15 cellular contexts compared by ENCODE assay signal in the genomic region with DNA sequence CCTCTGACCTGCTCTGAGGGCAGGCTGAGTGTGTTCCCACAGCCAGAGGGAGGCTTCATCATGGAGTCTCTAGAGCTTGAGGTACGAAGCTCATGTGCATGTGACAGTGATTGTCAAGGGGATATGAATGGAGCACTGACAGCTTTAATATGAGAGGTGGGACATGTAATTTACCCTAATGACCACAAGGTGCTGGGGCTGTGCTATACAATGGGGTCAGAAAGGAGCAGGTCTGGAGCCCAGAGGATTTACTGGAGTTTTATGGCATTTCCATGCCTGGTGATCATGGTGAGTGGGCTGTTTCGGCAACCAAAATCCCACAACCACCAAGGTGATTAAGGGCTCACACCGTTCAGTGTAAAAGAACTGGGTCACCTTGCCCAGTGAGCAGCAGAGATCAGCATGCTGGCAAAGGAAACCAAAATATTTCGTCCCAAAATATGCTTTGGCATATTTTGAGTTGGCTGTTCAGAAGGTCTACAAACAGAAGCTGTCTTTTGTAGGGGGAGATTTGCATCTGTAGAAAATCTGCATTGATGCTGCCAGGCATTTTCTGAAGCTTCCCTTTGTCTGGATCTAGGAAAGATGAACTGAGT. TPM values are rescaled to one million over a fixed set of nuclear protein-coding genes. Genes with fewer than 3 reads are reported as not detected.
DNase-seq lines count a peak whose midpoint lies in the region; ATAC-seq and TF ChIP-seq lines count a peak whose summit lies in the region.
"Had no signal": no experiment of that assay in that cellular context is flagged by ENCODE, and none has a peak within 500 bp of the region (broad histone marks: within the 10 kb centered on the region; RNA-seq: fewer than 3 reads in every experiment).

No MANE protein-coding gene starts in this region.

- no peaks in the 10 kb centered on the region for H3K79me2 ChIP-seq in OCI-LY1 (ENCODE audit: insufficient read depth, low read length)

- no peaks in the 10 kb centered on the region for H3K27me3 ChIP-seq in cardiac muscle cell
- H3K27me3 ChIP-seq in heart left ventricle, result peaks cover 0 to 22% (median 3%) of the 10 kb centered on the region in 9 donors
- H3K27me3 ChIP-seq in OCI-LY1 (ENCODE audit: insufficient read depth, low read length), result peaks cover 7% of the 10 kb centered on the region; the same call in 1 of the 2 replicates
- H3K27me3 ChIP-seq in endodermal cell (ENCODE audit: control insufficient read depth, insufficient read depth, low read length, poor library complexity, severe bottlenecking), result no peaks in the 10 kb centered on the region
- H3K27me3 ChIP-seq: ovary, tibial nerve had no signal

- H3K4me3 ChIP-seq in cardiac muscle cell (no peak overlapping the region), heart left ventricle (no peak overlapping the region), OCI-LY1 (ENCODE audit: low read depth, low read length, poor library complexity, severe bottlenecking) (no peak overlapping the region), endodermal cell (ENCODE audit: low read length) (no peak overlapping the region)
- H3K4me3 ChIP-seq: esophagus muscularis mucosa, ovary, tibial nerve had no signal

- peaks cover 25% of the 10 kb centered on the region for H3K9me3 Mint-ChIP-seq in endodermal cell

- H3K9me3 ChIP-seq in cardiac muscle cell (ENCODE audit: low read depth) (no peaks in the 10 kb centered on the region), heart left ventricle (peaks cover 0 to 25% (median 3%) of the 10 kb centered on the region in 12 donors), OCI-LY1 (ENCODE audit: low read length) (no peaks in the 10 kb centered on the region), endodermal cell (ENCODE audit: control insufficient read depth, low read length) (peaks cover 24% of the 10 kb centered on the region)

- no peak overlapping the region for H3K4me3 Mint-ChIP-seq in endodermal cell
- H3K4me3 Mint-ChIP-seq: activated naive CD8-positive, alpha-beta T cell treated with anti-CD3 and anti-CD28 coated beads, Interleukin-2, amount 50 U/mL, for 24 hours had no signal

- H3F3A ChIP-seq in OCI-LY1 (ENCODE audit: insufficient read depth, low read length), result no peaks in the 10 kb centered on the region

- H3K4me1 Mint-ChIP-seq in endodermal cell, result peaks cover 12% of the 10 kb centered on the region
- H3K4me1 Mint-ChIP-seq: activated naive CD8-positive, alpha-beta T cell treated with anti-CD3 and anti-CD28 coated beads, Interleukin-2, amount 50 U/mL, for 24 hours had no signal

- H3K4me2 ChIP-seq in OCI-LY1 (ENCODE audit: low read length), result no peak overlapping the region

- H3K36me3 Mint-ChIP-seq in endodermal cell (ENCODE audit: low read depth), result no peaks in the 10 kb centered on the region

- H2AFZ ChIP-seq in OCI-LY1 (ENCODE audit: low read length), result no peak overlapping the region

- H3K36me3 ChIP-seq in cardiac muscle cell, result no peaks in the 10 kb centered on the region
- no peaks in the 10 kb centered on the region for H3K36me3 ChIP-seq in heart left ventricle
- H3K36me3 ChIP-seq in OCI-LY1 (ENCODE audit: insufficient read depth, low read length), result no peaks in the 10 kb centered on the region; the same call in 1 of the 2 replicates
- H3K36me3 ChIP-seq in endodermal cell (ENCODE audit: control insufficient read depth, insufficient read depth, low read length), result no peaks in the 10 kb centered on the region
- H3K36me3 ChIP-seq: esophagus muscularis mucosa, ovary, tibial nerve had no signal

- H3K9ac ChIP-seq in OCI-LY1 (ENCODE audit: low read length) (no peak overlapping the region), endodermal cell (ENCODE audit: extremely low read depth, low read length, poor library complexity, severe bottlenecking) (no peak overlapping the region)

- peaks cover 10% of the 10 kb centered on the region for H3K27me3 Mint-ChIP-seq in endodermal cell (ENCODE audit: insufficient read depth)

- DNase-seq in cardiac muscle cell (ENCODE audit: low read depth in 1 of 2, low spot score in 1 of 2) (no peak), heart left ventricle (no peak), endodermal cell (no peak), left lobe of liver (ENCODE audit: low spot score) (no peak), T-helper 9 cell (no peak)
- DNase-seq: activated CD4-positive, CD25-positive, alpha-beta regulatory T cell; activated naive CD8-positive, alpha-beta T cell treated with anti-CD3 and anti-CD28 coated beads, Interleukin-2, amount 50 U/mL, for 24 hours; NCI-H187 treated with DMSO at 0.1 percent for 48 hours; ovary had no signal

- no peaks in the 10 kb centered on the region for H3K9me2 ChIP-seq in OCI-LY1 (ENCODE audit: low read depth, low read length)

- TF ChIP-seq POLR2A in heart left ventricle (IDR thresholded peaks at IDR 0.05), result no peak

- ATAC-seq in heart left ventricle (no peak), HG03432 (IDR thresholded peaks at IDR 0.05; ENCODE audit: unreplicated experiment) (no peak), GM18861 (IDR thresholded peaks at IDR 0.05; ENCODE audit: unreplicated experiment) (no peak), left lobe of liver (no peak)
- ATAC-seq: activated naive CD8-positive, alpha-beta T cell treated with anti-CD3 and anti-CD28 coated beads, Interleukin-2, amount 50 U/mL, for 24 hours had no signal

- H3K27ac Mint-ChIP-seq in endodermal cell, result no peak overlapping the region
- H3K27ac Mint-ChIP-seq: activated naive CD8-positive, alpha-beta T cell treated with anti-CD3 and anti-CD28 coated beads, Interleukin-2, amount 50 U/mL, for 24 hours had no signal

- no peaks in the 10 kb centered on the region for H4K20me1 ChIP-seq in OCI-LY1 (ENCODE audit: insufficient read depth, low read length)

- intact Hi-C loops in heart left ventricle (cut with DNase I), result no loop called here

- peak; percentile 17 for TF ChIP-seq CTCF in cardiac muscle cell (IDR thresholded peaks at IDR 0.05; ENCODE audit: low read depth, low read length)
- peak in 1 of 12 donors; percentile 30 for TF ChIP-seq CTCF in heart left ventricle (IDR thresholded peaks at IDR 0.05)
- peak; percentile 30; the same call in 1 of the 2 replicates for TF ChIP-seq CTCF in OCI-LY1 (IDR thresholded peaks at IDR 0.05; ENCODE audit: low read length)
- TF ChIP-seq CTCF in endodermal cell (conservative IDR thresholded peaks at IDR 0.05), result peak; percentile 68

- WGBS in heart left ventricle, 4 donors, result 55 to 72% (median 66%) methylated on average over 4 of the region's 4 CpGs
- 71 to 81% methylated on average over 3 to 4 of the region's 4 CpGs for WGBS in endodermal cell (ENCODE audit: insufficient coverage in 1 of 2, insufficient read length in 1 of 2), 2 experiments

- H3K27ac ChIP-seq in cardiac muscle cell (no peak overlapping the region), heart left ventricle (no peak overlapping the region), OCI-LY1 (ENCODE audit: low read depth, low read length, poor library complexity, severe bottlenecking) (no peak overlapping the region), endodermal cell (ENCODE audit: low read depth, low read length) (no peak overlapping the region)
- H3K27ac ChIP-seq: esophagus muscularis mucosa, ovary, tibial nerve had no signal

- no peaks in the 10 kb centered on the region for H3K4me1 ChIP-seq in cardiac muscle cell (ENCODE audit: low read depth)
- H3K4me1 ChIP-seq in heart left ventricle, result no peaks in the 10 kb centered on the region
- H3K4me1 ChIP-seq in OCI-LY1 (ENCODE audit: insufficient read depth, low read length, severe bottlenecking), result no peaks in the 10 kb centered on the region
- peaks cover 8% of the 10 kb centered on the region for H3K4me1 ChIP-seq in endodermal cell (ENCODE audit: control insufficient read depth, insufficient read depth, low read length)
- H3K4me1 ChIP-seq: esophagus muscularis mucosa, tibial nerve had no signal

RNA-seq across cellular contexts. Expression of a gene that starts 40.1 kb away (rescaled TPM):
- 0.06 TPM in 1 of 2 replicates, not detected in the other for total RNA-seq in cardiac muscle cell
- not detected in 2 replicates for polyA plus RNA-seq in cardiac muscle cell
- total RNA-seq in heart left ventricle, result under 1 TPM in 3 of 9 donors, not detected in 6; 0.12 to 0.40 (median 0.25) TPM
- not detected for polyA plus RNA-seq in heart left ventricle
- total RNA-seq in endodermal cell, result under 1 TPM in 1 of 2 donors, not detected in 1; 0.20 TPM
- polyA plus RNA-seq in endodermal cell (2013, experiment 1 of 2), result 0.07 TPM
- not detected for polyA plus RNA-seq in endodermal cell (2013, experiment 2 of 2)
- total RNA-seq in left lobe of liver, result not detected
- total RNA-seq: mesenteric fat pad had no signal
